ENCODE assay signal across 8 cellular contexts in genomic region chr19:7916908-7917291, GRCh38. TPM values are rescaled to one million over a fixed set of nuclear protein-coding genes. Genes with fewer than 3 reads are reported as not detected.
A peak's percentile ranks its signal among the peaks of the same experiment; 100 is the strongest.
DNase-seq lines count a peak whose midpoint lies in the region; ATAC-seq and TF ChIP-seq lines count a peak whose summit lies in the region.

No MANE protein-coding gene starts in this region.

- ATAC-seq in activated T-cell treated with anti-CD3 and anti-CD28 coated beads, Interleukin-2, amount 50 U/mL, for 4 hours, result no peak
- no peak for ATAC-seq in activated CD8-positive, alpha-beta T cell treated with anti-CD3 and anti-CD28 coated beads for 36 hours
- ATAC-seq in GM19035 (IDR thresholded peaks at IDR 0.05; ENCODE audit: unreplicated experiment), result no peak
- ATAC-seq in GM19397 (IDR thresholded peaks at IDR 0.05; ENCODE audit: unreplicated experiment), result no peak

- peak overlapping the region; percentile 46 for H3K27ac Mint-ChIP-seq in activated CD8-positive, alpha-beta T cell treated with anti-CD3 and anti-CD28 coated beads for 36 hours

- H3K4me3 ChIP-seq in iPS-18a (ENCODE audit: low read length) (peak overlapping the region; percentile 47), thymus (ENCODE audit: low read length) (peak overlapping the region; percentile 44)

- peaks cover 33% of the 10 kb centered on the region for H3K4me1 Mint-ChIP-seq in activated T-cell treated with anti-CD3 and anti-CD28 coated beads, Interleukin-2, amount 50 U/mL, for 4 hours (ENCODE audit: low read depth)
- peaks cover 28% of the 10 kb centered on the region for H3K4me1 Mint-ChIP-seq in activated CD8-positive, alpha-beta T cell treated with anti-CD3 and anti-CD28 coated beads for 36 hours (ENCODE audit: low read depth)

- H3K4me1 ChIP-seq in iPS-18a (ENCODE audit: control insufficient read depth, low read depth, low read length) (peaks cover 9% of the 10 kb centered on the region), thymus (ENCODE audit: control insufficient read depth, insufficient read depth, low read length) (peaks cover 20% of the 10 kb centered on the region)

- H3K27me3 ChIP-seq in iPS-18a (ENCODE audit: control insufficient read depth, insufficient read depth, low read length), result peaks cover 61% of the 10 kb centered on the region
- peaks cover 48% of the 10 kb centered on the region for H3K27me3 ChIP-seq in thymus (ENCODE audit: control insufficient read depth, insufficient read depth)

- CTCF ChIA-PET in activated CD8-positive, alpha-beta T cell treated with anti-CD3 and anti-CD28 coated beads for 36 hours (lab: Charles Lee), result interaction anchor here (2.4 kb wide), 1 partner anchor 48 kb away, joined by 14 read pairs; no protein-coding TSS in a partner anchor

- peaks cover 3% of the 10 kb centered on the region for H3K36me3 ChIP-seq in iPS-18a (ENCODE audit: control insufficient read depth, low read depth, low read length)
- H3K36me3 ChIP-seq in thymus (ENCODE audit: control insufficient read depth, insufficient read depth), result peaks cover 18% of the 10 kb centered on the region

- H3K36me3 Mint-ChIP-seq in activated T-cell treated with anti-CD3 and anti-CD28 coated beads, Interleukin-2, amount 50 U/mL, for 4 hours (ENCODE audit: insufficient read depth), result peaks cover 6% of the 10 kb centered on the region
- H3K36me3 Mint-ChIP-seq in activated CD8-positive, alpha-beta T cell treated with anti-CD3 and anti-CD28 coated beads for 36 hours (ENCODE audit: low read depth), result peaks cover 7% of the 10 kb centered on the region

- H3K4me3 Mint-ChIP-seq in activated T-cell treated with anti-CD3 and anti-CD28 coated beads, Interleukin-2, amount 50 U/mL, for 4 hours, result peak overlapping the region; percentile 69
- peak overlapping the region; percentile 73 for H3K4me3 Mint-ChIP-seq in activated CD8-positive, alpha-beta T cell treated with anti-CD3 and anti-CD28 coated beads for 36 hours

- 4% methylated on average over 25 of the region's 25 CpGs for WGBS in thymus

- H3K9me3 Mint-ChIP-seq in activated T-cell treated with anti-CD3 and anti-CD28 coated beads, Interleukin-2, amount 50 U/mL, for 4 hours, result no peaks in the 10 kb centered on the region
- H3K9me3 Mint-ChIP-seq in activated CD8-positive, alpha-beta T cell treated with anti-CD3 and anti-CD28 coated beads for 36 hours, result no peaks in the 10 kb centered on the region

- H3K27ac ChIP-seq in iPS-18a (ENCODE audit: low read length), result no peak overlapping the region
- no peak overlapping the region for H3K27ac ChIP-seq in thymus (ENCODE audit: low read depth)

- no peaks in the 10 kb centered on the region for H3K9me3 ChIP-seq in iPS-18a (ENCODE audit: control insufficient read depth, low read depth, low read length)
- peaks cover 1% of the 10 kb centered on the region for H3K9me3 ChIP-seq in thymus (ENCODE audit: control insufficient read depth)

- peaks cover 36% of the 10 kb centered on the region for H3K27me3 Mint-ChIP-seq in activated T-cell treated with anti-CD3 and anti-CD28 coated beads, Interleukin-2, amount 50 U/mL, for 4 hours (ENCODE audit: low read depth)
- peaks cover 22% of the 10 kb centered on the region for H3K27me3 Mint-ChIP-seq in activated CD8-positive, alpha-beta T cell treated with anti-CD3 and anti-CD28 coated beads for 36 hours

- TF ChIP-seq CTCF in activated CD8-positive, alpha-beta T cell treated with anti-CD3 and anti-CD28 coated beads for 36 hours (IDR thresholded peaks at IDR 0.05), result no peak

- no peak for DNase-seq in activated T-cell treated with anti-CD3 and anti-CD28 coated beads, Interleukin-2, amount 50 U/mL, for 4 hours
- DNase-seq in activated T-cell treated with anti-CD3 and anti-CD28 coated beads, Interleukin-2, amount 50 U/mL, for 1 hour, result no peak
- DNase-seq in activated CD8-positive, alpha-beta T cell treated with anti-CD3 and anti-CD28 coated beads for 36 hours, result no peak
- DNase-seq in activated CD4-positive, CD25-positive, alpha-beta regulatory T cell (lab: John Stamatoyannopoulos, UW), result no peak

- POLR2A ChIA-PET in activated CD8-positive, alpha-beta T cell treated with anti-CD3 and anti-CD28 coated beads for 36 hours (lab: Charles Lee), result interaction anchor here (2.0 to 3.2 kb wide), 4 partner anchors 9 to 26 kb away, joined by 12 to 14 read pairs (median 13); partner anchors contain the start of genes CTXN1, MAP2K7 and TIMM44

- H3K9ac ChIP-seq in iPS-18a (ENCODE audit: low read length), result no peak overlapping the region

- intact Hi-C loops in activated CD8-positive, alpha-beta T cell treated with anti-CD3 and anti-CD28 coated beads for 36 hours (cut with micrococcal nuclease), result no loop called here

RNA-seq across cellular contexts. Expression of gene TGFBR3L, which starts 2.3 kb away (rescaled TPM):
- 1 to 10 TPM in 2 of 3 donors, under 1 TPM in 1; 0.74 to 2.4 (median 1.4) TPM for total RNA-seq in activated T-cell treated with anti-CD3 and anti-CD28 coated beads, Interleukin-2, amount 50 U/mL, for 4 hours
- 1 to 10 TPM; 5.1 to 5.9 TPM for total RNA-seq in activated CD8-positive, alpha-beta T cell treated with anti-CD3 and anti-CD28 coated beads for 36 hours
- polyA plus RNA-seq in thymus, result 0.05 TPM

RNA-seq across cellular contexts. Expression of gene SNAPC2, which starts 3.2 kb away (rescaled TPM):
- 10 to 100 TPM; 16.7 to 20.0 (median 18.8) TPM for total RNA-seq in activated T-cell treated with anti-CD3 and anti-CD28 coated beads, Interleukin-2, amount 50 U/mL, for 4 hours
- 10 to 100 TPM; 16.0 to 18.2 TPM for total RNA-seq in activated CD8-positive, alpha-beta T cell treated with anti-CD3 and anti-CD28 coated beads for 36 hours
- polyA plus RNA-seq in thymus, result 16.0 TPM

RNA-seq across cellular contexts. Expression of gene CTXN1, which starts 9.0 kb away (rescaled TPM):
- 1 to 10 TPM in 1 of 3 donors, under 1 TPM in 2; 0.71 to 1.4 (median 0.95) TPM for total RNA-seq in activated T-cell treated with anti-CD3 and anti-CD28 coated beads, Interleukin-2, amount 50 U/mL, for 4 hours
- total RNA-seq in activated CD8-positive, alpha-beta T cell treated with anti-CD3 and anti-CD28 coated beads for 36 hours, result under 1 TPM; 0.74 to 0.87 TPM
- 0.82 TPM for polyA plus RNA-seq in thymus

RNA-seq across cellular contexts. Expression of gene MAP2K7, which starts 13.2 kb away (rescaled TPM):
- 10 to 100 TPM; 40.4 to 44.0 (median 43.3) TPM for total RNA-seq in activated T-cell treated with anti-CD3 and anti-CD28 coated beads, Interleukin-2, amount 50 U/mL, for 4 hours
- total RNA-seq in activated CD8-positive, alpha-beta T cell treated with anti-CD3 and anti-CD28 coated beads for 36 hours, result 10 to 100 TPM; 36.8 to 37.0 TPM
- polyA plus RNA-seq in thymus, result 45.4 TPM

RNA-seq across cellular contexts. Expression of gene TIMM44, which starts 26.6 kb away (rescaled TPM):
- 100 to 1,000 TPM; 180 to 193 (median 190) TPM for total RNA-seq in activated T-cell treated with anti-CD3 and anti-CD28 coated beads, Interleukin-2, amount 50 U/mL, for 4 hours
- total RNA-seq in activated CD8-positive, alpha-beta T cell treated with anti-CD3 and anti-CD28 coated beads for 36 hours, result 10 to 100 TPM; 92.3 to 95.5 TPM
- 41.8 TPM for polyA plus RNA-seq in thymus
